In genomic region chr6:46090115-46091079, GRCh38 we compare ENCODE assay signal across 8 cellular contexts. TPM values are rescaled to one million over a fixed set of nuclear protein-coding genes. Genes with fewer than 3 reads are reported as not detected.
DNase-seq lines count a peak whose midpoint lies in the region; ATAC-seq and TF ChIP-seq lines count a peak whose summit lies in the region.

No MANE protein-coding gene starts in this region.

- no peaks in the 10 kb centered on the region for H3K79me2 ChIP-seq in OCI-LY7 (ENCODE audit: insufficient read depth, low read depth, low read length)
- H3K79me2 ChIP-seq in neural cell (replicated peaks; ENCODE audit: insufficient read depth, low read length), result no peaks in the 10 kb centered on the region

- H2AFZ ChIP-seq in OCI-LY7 (ENCODE audit: low read length), result no peak overlapping the region
- H2AFZ ChIP-seq in neural cell (ENCODE audit: low read depth, low read length), result no peak overlapping the region

- TF ChIP-seq CTCF in OCI-LY7 (conservative IDR thresholded peaks at IDR 0.05; ENCODE audit: low read length), result peak; percentile 92
- TF ChIP-seq CTCF in esophagus squamous epithelium (IDR thresholded peaks at IDR 0.05), result peak; percentile 58 to 80 (median 68)
- TF ChIP-seq CTCF in neural cell (IDR thresholded peaks at IDR 0.05; ENCODE audit: poor library complexity, severe bottlenecking), result peak; percentile 84

- CTCF ChIA-PET in OCI-LY7 (lab: Charles Lee; ENCODE audit: unreplicated experiment), result interaction anchor here (0.6 to 1.6 kb wide), 5 partner anchors 13 to 251 kb away, joined by 3 to 7 read pairs (median 3); no protein-coding TSS in a partner anchor

- peak; percentile 63 for ATAC-seq in stimulated activated naive CD8-positive, alpha-beta T cell treated with anti-CD3 and anti-CD28 coated beads, Interleukin-15, amount 100 ng/mL, for 72 hours
- no peak for ATAC-seq in GM18498 (IDR thresholded peaks at IDR 0.05; ENCODE audit: unreplicated experiment)

- H3K4me3 Mint-ChIP-seq in activated T-cell treated with anti-CD3 and anti-CD28 coated beads, Interleukin-2, amount 50 U/mL, for 24 hours, result no peak overlapping the region
- no peak overlapping the region for H3K4me3 Mint-ChIP-seq in stimulated activated naive CD8-positive, alpha-beta T cell treated with anti-CD3 and anti-CD28 coated beads, Interleukin-15, amount 100 ng/mL, for 72 hours

- TF ChIP-seq POLR2A in esophagus squamous epithelium (IDR thresholded peaks at IDR 0.05), result no peak

- peak; percentile 15 for DNase-seq in GM04504 (ENCODE audit: low read depth)
- peak; percentile 36 for DNase-seq in HK-2 (ENCODE audit: unreplicated experiment)
- DNase-seq in OCI-LY7 (ENCODE audit: low spot score), result peak; percentile 63
- peak; percentile 57 for DNase-seq in activated T-cell treated with anti-CD3 and anti-CD28 coated beads, Interleukin-2, amount 50 U/mL, for 24 hours
- no peak for DNase-seq in esophagus squamous epithelium (lab: John Stamatoyannopoulos, UW)
- peak; percentile 35 to 57 for DNase-seq in stimulated activated naive CD8-positive, alpha-beta T cell treated with anti-CD3 and anti-CD28 coated beads, Interleukin-15, amount 100 ng/mL, for 72 hours

- no peaks in the 10 kb centered on the region for H3K36me3 ChIP-seq in OCI-LY7 (ENCODE audit: insufficient read depth, low read length)
- no peaks in the 10 kb centered on the region for H3K36me3 ChIP-seq in esophagus squamous epithelium
- no peaks in the 10 kb centered on the region for H3K36me3 ChIP-seq in neural cell (ENCODE audit: insufficient read depth, low read length)

- POLR2A ChIA-PET in OCI-LY7 (lab: Charles Lee), result interaction anchor here (0.6 to 1.5 kb wide), 6 partner anchors 63 to 655 kb away, joined by 3 to 4 read pairs (median 4); no protein-coding TSS in a partner anchor

- H3K36me3 Mint-ChIP-seq in activated T-cell treated with anti-CD3 and anti-CD28 coated beads, Interleukin-2, amount 50 U/mL, for 24 hours (ENCODE audit: low read depth), result no peaks in the 10 kb centered on the region

- peaks cover 4% of the 10 kb centered on the region for H3K4me1 Mint-ChIP-seq in activated T-cell treated with anti-CD3 and anti-CD28 coated beads, Interleukin-2, amount 50 U/mL, for 24 hours (ENCODE audit: low read depth)
- peaks cover 6% of the 10 kb centered on the region for H3K4me1 Mint-ChIP-seq in stimulated activated naive CD8-positive, alpha-beta T cell treated with anti-CD3 and anti-CD28 coated beads, Interleukin-15, amount 100 ng/mL, for 72 hours

- peaks cover 0 to 14% (median 0%) of the 10 kb centered on the region in 4 donors for H3K27me3 ChIP-seq in esophagus squamous epithelium
- no peaks in the 10 kb centered on the region for H3K27me3 ChIP-seq in neural cell (ENCODE audit: insufficient read depth, low read depth, low read length)

- no TSS peak for BruUV-seq in OCI-LY7 (replicated peaks; lab: Mats Ljungman, UMichigan)

- H4K20me1 ChIP-seq in OCI-LY7 (ENCODE audit: insufficient read depth, low read length) (no peaks in the 10 kb centered on the region), neural cell (ENCODE audit: insufficient read depth) (no peaks in the 10 kb centered on the region)

- H3K27me3 Mint-ChIP-seq in activated T-cell treated with anti-CD3 and anti-CD28 coated beads, Interleukin-2, amount 50 U/mL, for 24 hours, result peaks cover 49% of the 10 kb centered on the region
- H3K27me3 Mint-ChIP-seq in stimulated activated naive CD8-positive, alpha-beta T cell treated with anti-CD3 and anti-CD28 coated beads, Interleukin-15, amount 100 ng/mL, for 72 hours, result peaks cover 20% of the 10 kb centered on the region

- no peak overlapping the region for H3K4me3 ChIP-seq in OCI-LY7 (ENCODE audit: low read depth, low read length, poor library complexity, severe bottlenecking)
- H3K4me3 ChIP-seq in esophagus squamous epithelium, result no peak overlapping the region
- no peak overlapping the region for H3K4me3 ChIP-seq in neural cell (ENCODE audit: low read length)

- H3K4me1 ChIP-seq in OCI-LY7 (ENCODE audit: insufficient read depth, low read length, poor library complexity, severe bottlenecking) (no peaks in the 10 kb centered on the region), esophagus squamous epithelium (no peaks in the 10 kb centered on the region)

- 37 to 40% methylated on average over 10 of the region's 10 CpGs for WGBS in esophagus squamous epithelium, 2 donors

- H3K9me2 ChIP-seq in OCI-LY7 (ENCODE audit: insufficient read depth, low read length) (no peaks in the 10 kb centered on the region), neural cell (ENCODE audit: insufficient read depth, low read length) (no peaks in the 10 kb centered on the region)

- H3K9me3 ChIP-seq in OCI-LY7 (ENCODE audit: low read length) (no peaks in the 10 kb centered on the region), esophagus squamous epithelium (peaks cover 0 to 12% (median 8%) of the 10 kb centered on the region in 3 donors), neural cell (ENCODE audit: low read length) (no peaks in the 10 kb centered on the region)

- TF ChIP-seq EP300 in neural cell (conservative IDR thresholded peaks at IDR 0.05; ENCODE audit: poor library complexity, severe bottlenecking), result no peak

- peaks cover 19% of the 10 kb centered on the region for H3K9me3 Mint-ChIP-seq in activated T-cell treated with anti-CD3 and anti-CD28 coated beads, Interleukin-2, amount 50 U/mL, for 24 hours
- H3K9me3 Mint-ChIP-seq in stimulated activated naive CD8-positive, alpha-beta T cell treated with anti-CD3 and anti-CD28 coated beads, Interleukin-15, amount 100 ng/mL, for 72 hours, result peaks cover 3 to 19% of the 10 kb centered on the region in 2 donors

- no peak overlapping the region for H3K27ac Mint-ChIP-seq in activated T-cell treated with anti-CD3 and anti-CD28 coated beads, Interleukin-2, amount 50 U/mL, for 24 hours
- H3K27ac Mint-ChIP-seq in stimulated activated naive CD8-positive, alpha-beta T cell treated with anti-CD3 and anti-CD28 coated beads, Interleukin-15, amount 100 ng/mL, for 72 hours, result no peak overlapping the region

- intact Hi-C loops in OCI-LY7 (cut with micrococcal nuclease; ENCODE audit: unreplicated experiment), result loop anchor here (1.0 to 10.0 kb wide), 6 partner anchors 131 to 694 kb away; partner anchors contain the start of gene RCAN2
- intact Hi-C loops in esophagus squamous epithelium (cut with DNase I), result loop anchor here (10.0 kb wide), 1 partner anchor 314 kb away; no protein-coding TSS in a partner anchor

- no peak overlapping the region for H3K9ac ChIP-seq in neural cell (ENCODE audit: low read length)

- peak; percentile 86 for TF ChIP-seq RAD21 in neural cell (conservative IDR thresholded peaks at IDR 0.05)

- H3K4me2 ChIP-seq in OCI-LY7 (ENCODE audit: low read length) (no peak overlapping the region), neural cell (ENCODE audit: low read length) (no peak overlapping the region)

- no peak overlapping the region for H3K27ac ChIP-seq in OCI-LY7 (ENCODE audit: low read depth, low read length, poor library complexity, severe bottlenecking)
- H3K27ac ChIP-seq in esophagus squamous epithelium, result no peak overlapping the region
- no peak overlapping the region for H3K27ac ChIP-seq in neural cell (ENCODE audit: low read length)

- H3F3A ChIP-seq in neural cell (ENCODE audit: insufficient read depth, low read length, poor library complexity, severe bottlenecking), result no peaks in the 10 kb centered on the region

TF ChIP-seq in neural cell, 6 proteins besides CTCF, POLR2A, EP300 and RAD21:
- TF ChIP-seq EZH2 (IDR thresholded peaks at IDR 0.05; ENCODE audit: borderline replicate concordance, insufficient read depth, low read length, poor library complexity, severe bottlenecking) (no peak), REST (IDR thresholded peaks at IDR 0.05; ENCODE audit: borderline replicate concordance) (no peak), SMC3 (conservative IDR thresholded peaks at IDR 0.05; ENCODE audit: poor library complexity) (peak; percentile 87), POLR2AphosphoS5 (IDR thresholded peaks at IDR 0.05) (no peak)

RNA-seq across cellular contexts. Expression of gene ENPP4, which starts 39.4 kb away (rescaled TPM):
- total RNA-seq in OCI-LY7 (2014; rRNA removed; shearing (Covaris generic)), result 5.7 and 7.1 TPM in 2 replicates
- total RNA-seq in OCI-LY7 (2022) (8.8 and 9.2 TPM in 2 replicates), esophagus squamous epithelium (1 to 10 TPM in 2 of 4 donors, under 1 TPM in 2; 0.30 to 4.8 (median 2.0) TPM)
- polyA plus RNA-seq in neural cell, result 19.7 and 24.0 TPM in 2 replicates
- 36.8 and 37.7 TPM in 2 replicates for polyA minus RNA-seq in neural cell
